Comparison of ENCODE assay signal across 1 cellular context in genomic region chr10:21860718-21861117, GRCh38.
TF ChIP-seq lines count a peak whose summit lies in the region.

No MANE protein-coding gene starts in this region.

TF ChIP-seq in GM12878, 131 proteins besides CTCF, POLR2A, EP300 and RAD21 (continued from another document):
- TF ChIP-seq SIX5 (IDR thresholded peaks at IDR 0.05; ENCODE audit: low read depth, low read length, severe bottlenecking) = no peak
- no peak for TF ChIP-seq PRDM15 (CRISPR knock-in tag; IDR thresholded peaks at IDR 0.05)
- no peak for TF ChIP-seq SMC3 (IDR thresholded peaks at IDR 0.05; ENCODE audit: borderline replicate concordance, low read length)
- no peak for TF ChIP-seq PML (IDR thresholded peaks at IDR 0.05; ENCODE audit: low read length)
